8 cellular contexts compared by ENCODE assay signal in the genomic region with DNA sequence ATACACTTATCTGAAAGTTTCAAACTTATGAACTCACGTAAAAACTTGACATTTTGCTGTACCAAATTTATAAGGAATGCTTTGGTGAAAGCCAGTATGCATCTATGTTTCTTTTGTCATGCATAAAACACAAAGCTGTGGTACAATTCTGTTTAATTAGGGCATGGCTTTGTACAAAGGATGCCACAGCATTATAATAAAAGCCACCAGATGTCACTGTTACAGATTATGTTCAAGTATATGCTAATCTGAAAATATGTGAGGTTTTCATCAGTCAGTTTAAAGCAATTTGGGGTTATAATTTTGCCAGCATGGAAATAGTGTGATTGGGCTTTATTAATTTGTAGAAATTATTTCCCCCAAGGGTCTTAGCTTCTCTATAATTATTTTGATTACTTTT.
DNase-seq lines count a peak whose midpoint lies in the region; ATAC-seq and TF ChIP-seq lines count a peak whose summit lies in the region.

No MANE protein-coding gene starts in this region.

- no peak overlapping the region for H3K27ac ChIP-seq in stomach

- CTCF ChIA-PET in Calu3 (lab: Charles Lee) = no interaction called here

- peak; percentile 47 for DNase-seq in COLO829 (ENCODE audit: low spot score)
- DNase-seq in NCI-H526 (lab: John Stamatoyannopoulos, UW) = peak; percentile 16 to 38
- peak; percentile 3 for DNase-seq in fibroblast of pulmonary artery (ENCODE audit: low read depth)
- no peak for DNase-seq in COLO668 (lab: John Stamatoyannopoulos, UW; ENCODE audit: unreplicated experiment)
- DNase-seq in Calu3 = no peak
- DNase-seq in NCI-H1436 (lab: John Stamatoyannopoulos, UW) = no peak
- DNase-seq in stomach = no peak

- TF ChIP-seq CTCF in fibroblast of pulmonary artery (IDR thresholded peaks at IDR 0.05; ENCODE audit: low read length, missing control alignments) (peak; percentile 15), Calu3 (IDR thresholded peaks at IDR 0.05; ENCODE audit: unreplicated experiment) (no peak), stomach (IDR thresholded peaks at IDR 0.05) (peak in 1 of 7 experiments; percentile 13)

- 72 to 85% (median 82%) methylated on average over 1 of the region's 1 CpG for WGBS in stomach, 5 donors

- no peaks in the 10 kb centered on the region for H3K36me3 Mint-ChIP-seq in Calu3 (ENCODE audit: insufficient read depth, unreplicated experiment)

- intact Hi-C loops in Calu3 (cut with micrococcal nuclease; ENCODE audit: unreplicated experiment) (loop anchor here (2.0 kb wide), 2 partner anchors 229 to 359 kb away; no protein-coding TSS in a partner anchor), stomach (cut with DNase I; ENCODE audit: low total_unique reads) (no loop called here)

- H3K27me3 Mint-ChIP-seq in Calu3 (ENCODE audit: unreplicated experiment) = no peaks in the 10 kb centered on the region

- TF ChIP-seq POLR2A in stomach (IDR thresholded peaks at IDR 0.05) = no peak

- no peaks in the 10 kb centered on the region for H3K9me3 ChIP-seq in stomach

- ATAC-seq in GM21367 (IDR thresholded peaks at IDR 0.05; ENCODE audit: unreplicated experiment) = peak; percentile 79

- no peak overlapping the region for H3K4me3 ChIP-seq in fibroblast of pulmonary artery (replicated peaks; ENCODE audit: low read depth, low read length)
- no peak overlapping the region for H3K4me3 ChIP-seq in stomach

- no peak overlapping the region for H3K4me3 Mint-ChIP-seq in Calu3 (ENCODE audit: low read depth, unreplicated experiment)

- no peaks in the 10 kb centered on the region for H3K4me1 Mint-ChIP-seq in Calu3 (ENCODE audit: low read depth, unreplicated experiment)

- H3K9me3 Mint-ChIP-seq in Calu3 (ENCODE audit: low read depth, unreplicated experiment) = no peaks in the 10 kb centered on the region

- no peaks in the 10 kb centered on the region for H3K27me3 ChIP-seq in stomach

- no peak overlapping the region for H3K27ac Mint-ChIP-seq in Calu3 (ENCODE audit: unreplicated experiment)

- no peaks in the 10 kb centered on the region for H3K36me3 ChIP-seq in stomach

- BruUV-seq in Calu3 (replicated peaks; lab: Mats Ljungman, UMichigan) = no TSS peak

- no peaks in the 10 kb centered on the region for H3K4me1 ChIP-seq in stomach

- no peak for TF ChIP-seq EP300 in stomach (IDR thresholded peaks at IDR 0.05)

Comparison
In these comparisons a context has a peak if more than half of its experiments do, and no peak if none do; other contexts are left out.
1. DNase-seq: peak in COLO829 (single experiment), NCI-H526 (2 of 2) and fibroblast of pulmonary artery (single experiment); none in COLO668 (single experiment), Calu3 (single experiment), NCI-H1436 (single experiment) and stomach (single experiment).